ENCODE assay signal across 10 cellular contexts in the genomic region with DNA sequence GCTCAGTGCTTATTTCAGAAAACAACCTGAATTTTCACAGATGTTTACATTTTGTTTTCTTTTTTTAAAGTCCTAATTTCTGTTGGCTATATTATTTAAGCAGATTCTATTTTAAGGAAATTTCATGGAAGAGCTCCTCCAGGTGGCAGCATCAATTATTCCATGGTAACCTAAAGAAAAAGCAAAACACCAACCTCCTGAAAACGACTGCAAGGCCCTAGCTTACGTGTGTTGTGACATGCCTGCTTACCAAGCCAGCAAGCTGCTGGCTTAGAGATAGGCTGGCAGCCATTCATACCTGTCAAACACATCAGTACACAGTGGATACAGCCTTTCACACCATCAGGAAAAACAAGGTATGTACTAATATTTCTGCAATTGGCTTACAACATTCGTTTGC.
DNase-seq lines count a peak whose midpoint lies in the region; ATAC-seq and TF ChIP-seq lines count a peak whose summit lies in the region.
"Had no signal": no experiment of that assay in that cellular context is flagged by ENCODE, and none has a peak within 500 bp of the region (broad histone marks: within the 10 kb centered on the region; RNA-seq: fewer than 3 reads in every experiment).

No MANE protein-coding gene starts in this region.

- peaks cover 0 to 7% (median 1%) of the 10 kb centered on the region in 12 donors for H3K4me1 ChIP-seq in heart left ventricle
- peaks cover 39% of the 10 kb centered on the region for H3K4me1 ChIP-seq in CD4-positive, alpha-beta memory T cell (ENCODE audit: insufficient read depth, low read length)

- no peak overlapping the region for H3K4me3 ChIP-seq in heart left ventricle
- no peak overlapping the region for H3K4me3 ChIP-seq in CD4-positive, alpha-beta memory T cell (ENCODE audit: low read length in 2 of 2)

- no peaks in the 10 kb centered on the region for H3K9me3 ChIP-seq in heart left ventricle
- no peaks in the 10 kb centered on the region for H3K9me3 ChIP-seq in CD4-positive, alpha-beta memory T cell (ENCODE audit: control insufficient read depth in 1 of 2, low read length in 2 of 2)

- H3K36me3 Mint-ChIP-seq in stimulated activated memory B cell treated with anti-CD40 and anti-IgM and Interleukin-4, amounts not matched to agents 10 μg/mL and 1 μg/mL and 100 μg/mL, for 72 hours: peaks cover 40% of the 10 kb centered on the region
- peaks cover 56 to 77% of the 10 kb centered on the region in 2 donors for H3K36me3 Mint-ChIP-seq in CD4-positive, alpha-beta memory T cell

- no peaks in the 10 kb centered on the region for H3K9me3 Mint-ChIP-seq in stimulated activated memory B cell treated with anti-CD40 and anti-IgM and Interleukin-4, amounts not matched to agents 10 μg/mL and 1 μg/mL and 100 μg/mL, for 72 hours
- no peaks in the 10 kb centered on the region for H3K9me3 Mint-ChIP-seq in CD4-positive, alpha-beta memory T cell
- H3K9me3 Mint-ChIP-seq: activated B cell treated with CpG ODN at 0.5 μM for 24 hours had no signal

- H3K27ac Mint-ChIP-seq in stimulated activated memory B cell treated with anti-CD40 and anti-IgM and Interleukin-4, amounts not matched to agents 10 μg/mL and 1 μg/mL and 100 μg/mL, for 72 hours: peak overlapping the region; percentile 17
- H3K27ac Mint-ChIP-seq in CD4-positive, alpha-beta memory T cell: peak overlapping the region in 2 of 7 donors; percentile 41 to 57
- H3K27ac Mint-ChIP-seq: activated B cell treated with CpG ODN at 0.5 μM for 24 hours had no signal

- ATAC-seq in heart left ventricle: peak; percentile 87 to 97 (median 92)
- ATAC-seq in stimulated activated memory B cell treated with anti-CD40 and anti-IgM and Interleukin-4, amounts not matched to agents 10 μg/mL and 1 μg/mL and 100 μg/mL, for 72 hours: no peak

- H3K4me3 Mint-ChIP-seq in stimulated activated memory B cell treated with anti-CD40 and anti-IgM and Interleukin-4, amounts not matched to agents 10 μg/mL and 1 μg/mL and 100 μg/mL, for 72 hours: no peak overlapping the region
- H3K4me3 Mint-ChIP-seq in CD4-positive, alpha-beta memory T cell: no peak overlapping the region
- H3K4me3 Mint-ChIP-seq: activated B cell treated with CpG ODN at 0.5 μM for 24 hours had no signal

- H3K4me1 Mint-ChIP-seq in stimulated activated memory B cell treated with anti-CD40 and anti-IgM and Interleukin-4, amounts not matched to agents 10 μg/mL and 1 μg/mL and 100 μg/mL, for 72 hours: no peaks in the 10 kb centered on the region
- peaks cover 33 to 66% (median 51%) of the 10 kb centered on the region in 4 donors for H3K4me1 Mint-ChIP-seq in CD4-positive, alpha-beta memory T cell
- H3K4me1 Mint-ChIP-seq: activated B cell treated with CpG ODN at 0.5 μM for 24 hours had no signal

- TF ChIP-seq CTCF in heart left ventricle (IDR thresholded peaks at IDR 0.05): peak in 8 of 12 donors; percentile 11 to 45 (median 31)

- H3K27me3 ChIP-seq in heart left ventricle: no peaks in the 10 kb centered on the region
- no peaks in the 10 kb centered on the region for H3K27me3 ChIP-seq in CD4-positive, alpha-beta memory T cell (ENCODE audit: insufficient read depth, low read length)

- WGBS in heart left ventricle, 4 donors: 19 to 34% (median 23%) methylated on average over 3 of the region's 3 CpGs

- H3K36me3 ChIP-seq in heart left ventricle: peaks cover 0 to 73% (median 43%) of the 10 kb centered on the region in 9 donors
- H3K36me3 ChIP-seq in CD4-positive, alpha-beta memory T cell (ENCODE audit: insufficient read depth, low read length): peaks cover 55% of the 10 kb centered on the region

- H3K27ac ChIP-seq in heart left ventricle: no peak overlapping the region
- no peak overlapping the region for H3K27ac ChIP-seq in CD4-positive, alpha-beta memory T cell (ENCODE audit: low read depth, low read length)

- POLR2A ChIA-PET in CD4-positive, alpha-beta memory T cell (lab: Charles Lee; ENCODE audit: partially characterized antibody): interaction anchor here (1.1 to 33.0 kb wide), 3 partner anchors 16 to 298 kb away, joined by 3 to 1352 read pairs (median 4); no protein-coding TSS in a partner anchor

- peak; percentile 18 for DNase-seq in SIG-M5 treated with dmso at 0.1 percent for 504 hours (lab: John Stamatoyannopoulos, UW; ENCODE audit: unreplicated experiment)
- DNase-seq in SIG-M5 (lab: John Stamatoyannopoulos, UW): no peak
- DNase-seq in SW480 (ENCODE audit: low spot score): peak; percentile 17
- peak in 2 of 5 donors; percentile 40 to 61 for DNase-seq in heart left ventricle
- no peak for DNase-seq in NOMO-1 treated with DMSO at 0.1 percent for 48 hours (lab: John Stamatoyannopoulos, UW; ENCODE audit: unreplicated experiment)
- DNase-seq in CD4-positive, alpha-beta memory T cell: no peak
- no peak for DNase-seq in NCI-H2107 treated with DMSO at 0.1 percent for 48 hours (lab: John Stamatoyannopoulos, UW; ENCODE audit: unreplicated experiment)
- DNase-seq: activated B cell treated with CpG ODN at 0.5 μM for 24 hours; stimulated activated CD8-positive, alpha-beta memory T cell treated with anti-CD3 and anti-CD28 coated beads, Interleukin-4, amount 100 ng/mL, for 48 hours had no signal

- H3K27me3 Mint-ChIP-seq in stimulated activated memory B cell treated with anti-CD40 and anti-IgM and Interleukin-4, amounts not matched to agents 10 μg/mL and 1 μg/mL and 100 μg/mL, for 72 hours: no peaks in the 10 kb centered on the region
- H3K27me3 Mint-ChIP-seq in CD4-positive, alpha-beta memory T cell: no peaks in the 10 kb centered on the region
- H3K27me3 Mint-ChIP-seq: activated B cell treated with CpG ODN at 0.5 μM for 24 hours had no signal

- CTCF ChIA-PET in CD4-positive, alpha-beta memory T cell (lab: Charles Lee; ENCODE audit: partially characterized antibody): interaction anchor here (0.8 to 9.3 kb wide), 15 partner anchors 9 to 115 kb away, joined by 3 to 104 read pairs (median 6); no protein-coding TSS in a partner anchor

- intact Hi-C loops in heart left ventricle (cut with DNase I): loop anchor here in 2 of 10 donors (5.0 kb wide), 1 partner anchor 34 kb away; no protein-coding TSS in a partner anchor
- intact Hi-C loops in CD4-positive, alpha-beta memory T cell (cut with micrococcal nuclease): no loop called here

- no peak for TF ChIP-seq POLR2A in heart left ventricle (IDR thresholded peaks at IDR 0.05)

Comparison
In these comparisons a context has a peak if more than half of its experiments do, and no peak if none do; other contexts are left out.
1. DNase-seq: peak in SIG-M5 treated with dmso at 0.1 percent for 504 hours (single experiment) and SW480 (single experiment); none in SIG-M5 (single experiment), NOMO-1 treated with DMSO at 0.1 percent for 48 hours (single experiment), CD4-positive, alpha-beta memory T cell (0 of 5) and NCI-H2107 treated with DMSO at 0.1 percent for 48 hours (single experiment).